8 cellular contexts compared by ENCODE assay signal in genomic region chr1:205774277-205775014, GRCh38. TPM values are rescaled to one million over a fixed set of nuclear protein-coding genes. Genes with fewer than 3 reads are reported as not detected.
DNase-seq lines count a peak whose midpoint lies in the region; ATAC-seq and TF ChIP-seq lines count a peak whose summit lies in the region.

No MANE protein-coding gene starts in this region.

- H3K27me3 Mint-ChIP-seq in neural progenitor cell (ENCODE audit: insufficient read depth, low read depth): peaks cover 35% of the 10 kb centered on the region

- H3K79me2 ChIP-seq in neural progenitor cell (ENCODE audit: low read depth): no peaks in the 10 kb centered on the region

- H3K27me3 ChIP-seq in esophagus squamous epithelium: no peaks in the 10 kb centered on the region
- H3K27me3 ChIP-seq in neural progenitor cell: peaks cover 43% of the 10 kb centered on the region
- no peaks in the 10 kb centered on the region for H3K27me3 ChIP-seq in upper lobe of left lung

- H3K9ac ChIP-seq in neural progenitor cell: no peak overlapping the region

- H2AFZ ChIP-seq in neural progenitor cell (replicated peaks): peak overlapping the region; percentile 94

- no peaks in the 10 kb centered on the region for H3K9me3 ChIP-seq in KOPT-K1 (ENCODE audit: insufficient read depth, low read length, poor library complexity, severe bottlenecking)
- H3K9me3 ChIP-seq in esophagus squamous epithelium: no peaks in the 10 kb centered on the region
- no peaks in the 10 kb centered on the region for H3K9me3 ChIP-seq in neural progenitor cell (ENCODE audit: low read depth)
- H3K9me3 ChIP-seq in upper lobe of left lung: no peaks in the 10 kb centered on the region

- peaks cover 7% of the 10 kb centered on the region for H3K4me1 Mint-ChIP-seq in neural progenitor cell

- peak overlapping the region; percentile 52 to 80 (median 78) for H3K4me3 ChIP-seq in esophagus squamous epithelium
- H3K4me3 ChIP-seq in neural progenitor cell: peak overlapping the region; percentile 67
- H3K4me3 ChIP-seq in upper lobe of left lung: peak overlapping the region; percentile 65 to 82 (median 76)

- intact Hi-C loops in esophagus squamous epithelium (cut with DNase I): no loop called here

- H3K4me3 Mint-ChIP-seq in neural progenitor cell: peak overlapping the region; percentile 89

- TF ChIP-seq CTCF in esophagus squamous epithelium (IDR thresholded peaks at IDR 0.05) (no peak), neural progenitor cell (IDR thresholded peaks at IDR 0.05) (no peak), upper lobe of left lung (IDR thresholded peaks at IDR 0.05) (no peak)

- ATAC-seq in GM18909 (IDR thresholded peaks at IDR 0.05; ENCODE audit: poor library complexity, unreplicated experiment): peak; percentile 11
- peak; percentile 41 to 62 for ATAC-seq in upper lobe of left lung (ENCODE audit: low FRiP score in 2 of 2)
- no peak for ATAC-seq in HG03565 (IDR thresholded peaks at IDR 0.05; ENCODE audit: unreplicated experiment)

- H3K4me1 ChIP-seq in esophagus squamous epithelium: peaks cover 9 to 55% (median 16%) of the 10 kb centered on the region in 3 donors
- peaks cover 5% of the 10 kb centered on the region for H3K4me1 ChIP-seq in neural progenitor cell
- peaks cover 6 to 13% (median 12%) of the 10 kb centered on the region in 4 donors for H3K4me1 ChIP-seq in upper lobe of left lung

- H3F3A ChIP-seq in neural progenitor cell (ENCODE audit: low read depth): no peaks in the 10 kb centered on the region

- H3K36me3 Mint-ChIP-seq in neural progenitor cell: no peaks in the 10 kb centered on the region

- H3K4me2 ChIP-seq in neural progenitor cell: peak overlapping the region; percentile 93

- TF ChIP-seq POLR2A in esophagus squamous epithelium (IDR thresholded peaks at IDR 0.05): no peak
- TF ChIP-seq POLR2A in upper lobe of left lung (IDR thresholded peaks at IDR 0.05): no peak

- peak overlapping the region; percentile 56 for H3K27ac ChIP-seq in KOPT-K1 (ENCODE audit: low read depth, low read length, poor library complexity, severe bottlenecking)
- H3K27ac ChIP-seq in esophagus squamous epithelium: peak overlapping the region; percentile 65 to 86 (median 80)
- H3K27ac ChIP-seq in neural progenitor cell: no peak overlapping the region
- peak overlapping the region; percentile 64 to 90 (median 82) for H3K27ac ChIP-seq in upper lobe of left lung

- peaks cover 6% of the 10 kb centered on the region for H3K9me3 Mint-ChIP-seq in neural progenitor cell

- no peak overlapping the region for H3K27ac Mint-ChIP-seq in neural progenitor cell

- WGBS in esophagus squamous epithelium, 2 donors: 14 to 24% methylated on average over 17 to 19 of the region's 33 CpGs
- 15 to 29% methylated on average over 13 to 16 of the region's 33 CpGs for WGBS in upper lobe of left lung, 2 donors

- no peak for TF ChIP-seq EP300 in upper lobe of left lung (IDR thresholded peaks at IDR 0.05)

- no peaks in the 10 kb centered on the region for H4K20me1 ChIP-seq in neural progenitor cell (ENCODE audit: low read depth)

- H3K36me3 ChIP-seq in KOPT-K1 (ENCODE audit: insufficient read depth, low read length) (peaks cover 7% of the 10 kb centered on the region; the same call in 1 of the 2 replicates), esophagus squamous epithelium (peaks cover 0 to 5% (median 0%) of the 10 kb centered on the region in 3 donors), neural progenitor cell (no peaks in the 10 kb centered on the region), upper lobe of left lung (no peaks in the 10 kb centered on the region)

- peak; percentile 71 for DNase-seq in activated CD8-positive, alpha-beta memory T cell treated with anti-CD3 and anti-CD28 coated beads, Interleukin-2, amount 50 U/mL, for 48 hours
- DNase-seq in esophagus squamous epithelium (lab: John Stamatoyannopoulos, UW) (no peak), neural progenitor cell (ENCODE audit: low spot score) (peak; percentile 42), upper lobe of left lung (peak in 1 of 2 donors; percentile 25), middle frontal gyrus (ENCODE audit: extremely low spot score, low spot score) (no peak)

RNA-seq across cellular contexts. Expression of gene RAB29, which starts 0.8 kb away (rescaled TPM):
- total RNA-seq in esophagus squamous epithelium: 10 to 100 TPM in 1 of 4 donors, 1 to 10 TPM in 3; 3.0 to 19.3 (median 7.0) TPM
- total RNA-seq in neural progenitor cell (ENCODE audit: low replicate concordance): 3.8 and 6.0 TPM in 2 replicates
- total RNA-seq in upper lobe of left lung: 10 to 100 TPM; 17.8 to 27.6 (median 25.1) TPM

RNA-seq across cellular contexts. Expression of gene NUCKS1, which starts 24.5 kb away (rescaled TPM):
- 10 to 100 TPM; 32.4 to 73.4 (median 60.9) TPM for total RNA-seq in esophagus squamous epithelium
- total RNA-seq in neural progenitor cell (ENCODE audit: low replicate concordance): 449 and 700 TPM in 2 replicates
- total RNA-seq in upper lobe of left lung: 100 to 1,000 TPM in 4 of 6 donors, 10 to 100 TPM in 2; 65.4 to 182 (median 112) TPM

RNA-seq across cellular contexts. Expression of gene SLC41A1, which starts 38.6 kb away (rescaled TPM):
- total RNA-seq in esophagus squamous epithelium (10 to 100 TPM in 2 of 4 donors, 1 to 10 TPM in 2; 5.2 to 14.1 (median 8.3) TPM), neural progenitor cell (ENCODE audit: low replicate concordance) (10.4 and 15.8 TPM in 2 replicates), upper lobe of left lung (10 to 100 TPM; 17.8 to 35.1 (median 27.3) TPM)

Comparison
In these comparisons a context has a peak if more than half of its experiments do, and no peak if none do; other contexts are left out.
1. DNase-seq: peak in activated CD8-positive, alpha-beta memory T cell treated with anti-CD3 and anti-CD28 coated beads, Interleukin-2, amount 50 U/mL, for 48 hours (single experiment) and neural progenitor cell (single experiment); none in esophagus squamous epithelium (single experiment) and middle frontal gyrus (single experiment).
2. Peak in every context shown above with its lines, with median percentiles within 50 percentile points of each other: H3K4me3 ChIP-seq.